22 cellular contexts compared by ENCODE assay signal in genomic region chr10:69837261-69837660, GRCh38. TPM values are rescaled to one million over a fixed set of nuclear protein-coding genes. Genes with fewer than 3 reads are reported as not detected.
"Had no signal": no experiment of that assay in that cellular context is flagged by ENCODE, and none has a peak within 500 bp of the region (broad histone marks: within the 10 kb centered on the region; RNA-seq: fewer than 3 reads in every experiment).

No MANE protein-coding gene starts in this region.

- H3K4me3 Mint-ChIP-seq: immature natural killer cell; naive thymus-derived CD4-positive, alpha-beta T cell; nephron progenitor cell; stimulated activated naive B cell treated with anti-CD40 and anti-IgM and Interleukin-4, amounts not matched to agents 10 μg/mL and 1 μg/mL and 100 μg/mL, for 72 hours; stimulated activated naive CD8-positive, alpha-beta T cell treated with anti-CD3 and anti-CD28 coated beads, Interleukin-15, amount 100 ng/mL, for 72 hours had no signal

- H3K27ac Mint-ChIP-seq: immature natural killer cell; nephron progenitor cell; stimulated activated naive B cell treated with anti-CD40 and anti-IgM and Interleukin-4, amounts not matched to agents 10 μg/mL and 1 μg/mL and 100 μg/mL, for 72 hours; stimulated activated naive CD8-positive, alpha-beta T cell treated with anti-CD3 and anti-CD28 coated beads, Interleukin-15, amount 100 ng/mL, for 72 hours had no signal

- ATAC-seq: left ventricle myocardium superior; naive thymus-derived CD4-positive, alpha-beta T cell; sciatic nerve; stimulated activated naive B cell treated with anti-CD40 and anti-IgM and Interleukin-4, amounts not matched to agents 10 μg/mL and 1 μg/mL and 100 μg/mL, for 72 hours; stimulated activated naive CD8-positive, alpha-beta T cell treated with anti-CD3 and anti-CD28 coated beads, Interleukin-15, amount 100 ng/mL, for 72 hours; upper lobe of right lung had no signal

- H3K9ac ChIP-seq: parathyroid adenoma had no signal

- H3K9me3 Mint-ChIP-seq: immature natural killer cell; naive thymus-derived CD4-positive, alpha-beta T cell; nephron progenitor cell had no signal

- H3K4me1 ChIP-seq: esophagus squamous epithelium, parathyroid adenoma, prostate gland, tibial nerve, upper lobe of right lung, vagina had no signal

- H3K4me1 Mint-ChIP-seq: naive thymus-derived CD4-positive, alpha-beta T cell had no signal

- H3K27me3 ChIP-seq: testis, upper lobe of right lung, vagina had no signal

- H3K36me3 Mint-ChIP-seq: immature natural killer cell; naive thymus-derived CD4-positive, alpha-beta T cell had no signal

- H3K4me3 ChIP-seq: esophagus squamous epithelium, lung, prostate gland, skin epidermis, testis, tibial nerve, upper lobe of right lung, vagina had no signal

- H2AFZ ChIP-seq: parathyroid adenoma had no signal

- H3K27ac ChIP-seq: esophagus squamous epithelium, parathyroid adenoma, prostate gland, skin epidermis, testis, tibial nerve, upper lobe of right lung, vagina had no signal

- H3K36me3 ChIP-seq: esophagus squamous epithelium, prostate gland, tibial nerve, upper lobe of right lung, vagina had no signal

- DNase-seq: dermis blood vessel endothelial cell; esophagus squamous epithelium; foreskin fibroblast; immature natural killer cell; left ventricle myocardium superior; mesendoderm; naive thymus-derived CD4-positive, alpha-beta T cell; nephron progenitor cell; retina; stimulated activated CD4-positive, alpha-beta T cell treated with anti-CD3 and anti-CD28 coated beads, Interleukin-2, amount 100 ng/mL, for 24 hours; stimulated activated CD4-positive, alpha-beta T cell treated with anti-CD3 and anti-CD28 coated beads, Interleukin-4, amount 100 ng/mL, for 4 hours; stimulated activated naive B cell treated with anti-CD40 and anti-IgM and Interleukin-4, amounts not matched to agents 10 μg/mL and 1 μg/mL and 100 μg/mL, for 72 hours; stimulated activated naive CD8-positive, alpha-beta T cell treated with anti-CD3 and anti-CD28 coated beads, Interleukin-15, amount 100 ng/mL, for 72 hours; testis; upper lobe of right lung had no signal

- H3K9me3 ChIP-seq: esophagus squamous epithelium, prostate gland, testis, tibial nerve, upper lobe of right lung, vagina had no signal

RNA-seq across cellular contexts. Expression of gene COL13A1, which starts 35.6 kb away (rescaled TPM):
- total RNA-seq: vagina had no signal
- polyA plus RNA-seq: naive thymus-derived CD4-positive, alpha-beta T cell had no signal
